ENCODE assay signal across 30 cellular contexts in the genomic region with DNA sequence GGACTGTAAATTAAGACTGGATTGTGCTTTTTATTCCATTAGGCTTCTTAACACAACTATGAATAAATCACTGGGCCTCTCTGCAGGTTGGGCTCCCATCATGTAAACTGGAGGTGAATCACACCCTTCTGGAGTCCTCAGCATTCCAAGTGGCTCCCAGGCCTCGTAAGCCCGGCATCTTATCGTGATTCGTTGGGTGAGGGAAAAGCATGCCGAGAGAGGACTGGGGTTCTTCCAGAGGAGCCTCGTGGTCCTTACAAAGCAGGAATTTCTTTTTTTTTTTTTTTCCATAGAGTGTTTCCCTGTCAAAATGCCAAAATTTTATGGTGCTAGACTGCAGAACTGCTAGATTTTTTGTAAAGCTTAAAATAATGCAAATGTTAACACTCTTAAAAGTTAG. TPM values are rescaled to one million over a fixed set of nuclear protein-coding genes. Genes with fewer than 3 reads are reported as not detected.
DNase-seq lines count a peak whose midpoint lies in the region; ATAC-seq, FAIRE-seq and TF ChIP-seq lines count a peak whose summit lies in the region.
"Had no signal": no experiment of that assay in that cellular context is flagged by ENCODE, and none has a peak within 500 bp of the region (broad histone marks: within the 10 kb centered on the region; RNA-seq: fewer than 3 reads in every experiment).

No MANE protein-coding gene starts in this region.

- H3K4me1 ChIP-seq in PC-3 (ENCODE audit: insufficient read depth, low read length), result no peaks in the 10 kb centered on the region; the same call in 1 of the 2 replicates
- peaks cover 19% of the 10 kb centered on the region for H3K4me1 ChIP-seq in endothelial cell of umbilical vein (ENCODE audit: control insufficient read depth, extremely low read depth, insufficient read depth, low read length)
- peaks cover 0 to 1% of the 10 kb centered on the region in 2 donors for H3K4me1 ChIP-seq in lung (ENCODE audit: control insufficient read depth in 2 of 2, insufficient read depth in 2 of 2, low read length in 2 of 2)
- H3K4me1 ChIP-seq: gastrocnemius medialis, HAP-1, thyroid gland had no signal

- no peak overlapping the region for H2AFZ ChIP-seq in PC-3 (ENCODE audit: low read length)
- H2AFZ ChIP-seq in endothelial cell of umbilical vein (ENCODE audit: low read depth, low read length), result no peak overlapping the region

- no peaks in the 10 kb centered on the region for H3K9me2 ChIP-seq in PC-3 (replicated peaks; ENCODE audit: low read length)

- H3K9me1 ChIP-seq in endothelial cell of umbilical vein (replicated peaks; ENCODE audit: control insufficient read depth, extremely low read depth, insufficient read depth, low read length), result no peaks in the 10 kb centered on the region

- no peaks in the 10 kb centered on the region for H4K20me1 ChIP-seq in PC-3 (ENCODE audit: low read length)
- H4K20me1 ChIP-seq in endothelial cell of umbilical vein (replicated peaks; ENCODE audit: control insufficient read depth, extremely low read depth, insufficient read depth, low read length), result no peaks in the 10 kb centered on the region
- H4K20me1 ChIP-seq: BLaER1 treated with 17β-estradiol and CSF1 and Interleukin-3, amounts not matched to agents 10 nM and 100 nM had no signal

- H3K36me3 ChIP-seq in PC-3 (ENCODE audit: low read depth, low read length) (no peaks in the 10 kb centered on the region; the same call in 1 of the 2 replicates), endothelial cell of umbilical vein (ENCODE audit: control insufficient read depth in 2 of 2, extremely low read depth in 1 of 2, insufficient read depth in 2 of 2, low read length in 2 of 2) (no peaks in the 10 kb centered on the region), lung (ENCODE audit: control insufficient read depth in 2 of 2, insufficient read depth in 2 of 2, low read length in 2 of 2) (peaks cover 8 to 18% of the 10 kb centered on the region in 2 donors)
- H3K36me3 ChIP-seq: cardiac muscle cell had no signal

- H3K4me2 ChIP-seq in PC-3 (ENCODE audit: low read length) (no peak overlapping the region), endothelial cell of umbilical vein (ENCODE audit: insufficient read depth, low read length) (peak overlapping the region; percentile 79)

- intact Hi-C loops in PC-3 (cut with micrococcal nuclease), result no loop called here
- intact Hi-C loops in endothelial cell of umbilical vein (cut with micrococcal nuclease), result loop anchor here (1.0 kb wide), 2 partner anchors 12 to 35 kb away; no protein-coding TSS in a partner anchor

- H3K27ac ChIP-seq in PC-3 (ENCODE audit: low read length) (no peak overlapping the region), endothelial cell of umbilical vein (ENCODE audit: insufficient read depth, low read depth, low read length) (peak overlapping the region; percentile 42), lung (ENCODE audit: low read depth in 1 of 2, low read length in 1 of 2) (no peak overlapping the region)
- H3K27ac ChIP-seq: BLaER1 treated with 17β-estradiol and CSF1 and Interleukin-3, amounts not matched to agents 10 nM and 100 nM; cardiac muscle cell; dorsolateral prefrontal cortex; epithelial cell of prostate; gastrocnemius medialis; thyroid gland had no signal

- H3K4me3 ChIP-seq in PC-3 (ENCODE audit: low read length) (no peak overlapping the region), endothelial cell of umbilical vein (replicated peaks in 1 of 3; ENCODE audit: insufficient read depth in 1 of 3, low read depth in 1 of 3, low read length in 3 of 3) (no peak overlapping the region), lung (no peak overlapping the region)
- H3K4me3 ChIP-seq: BLaER1 treated with 17β-estradiol and CSF1 and Interleukin-3, amounts not matched to agents 10 nM and 100 nM; cardiac muscle cell; dorsolateral prefrontal cortex; gastrocnemius medialis; HAP-1; thyroid gland had no signal

- POLR2A ChIA-PET in PC-3 (lab: Charles Lee; ENCODE audit: unreplicated experiment), result no interaction called here
- POLR2A ChIA-PET in endothelial cell of umbilical vein (lab: Charles Lee), result no interaction called here

- DNase-seq in EH (ENCODE audit: low read depth) (peak; percentile 22), PC-3 (no peak), endothelial cell of umbilical vein (ENCODE audit: low read depth, low spot score) (peak; percentile 36), lung (ENCODE audit: low spot score) (peak; percentile 74), NCI-H748 treated with DMSO at 0.1 percent for 48 hours (lab: John Stamatoyannopoulos, UW) (no peak), HT-29 (ENCODE audit: low spot score) (no peak), cerebellar nuclear complex (lab: John Stamatoyannopoulos, UW) (no peak)
- no peak for DNase-seq in stimulated activated CD4-positive, alpha-beta T cell treated with anti-CD3 and anti-CD28 coated beads, Interleukin-4, amount 100 ng/mL, for 1 hour
- DNase-seq: activated CD4-positive, alpha-beta T cell treated with anti-CD3 and anti-CD28 coated beads, Interleukin-2, amount 50 U/mL, for 4 hours; activated CD8-positive, alpha-beta memory T cell treated with anti-CD3 and anti-CD28 coated beads, Interleukin-2, amount 50 U/mL, for 48 hours; activated naive CD8-positive, alpha-beta T cell treated with anti-CD3 and anti-CD28 coated beads for 36 hours; Calu3; dorsolateral prefrontal cortex; gastrocnemius medialis; hypothalamus; KG1; NCI-H146; NCI-H2171; NCI-H69; nucleus accumbens; small intestine; stimulated activated naive CD4-positive, alpha-beta T cell; thyroid gland had no signal

- WGBS in lung, 2 donors, result 53 to 81% methylated on average over 6 of the region's 6 CpGs

- no peak for TF ChIP-seq POLR2A in endothelial cell of umbilical vein (IDR thresholded peaks at IDR 0.05; ENCODE audit: low read depth, low read length)

- FAIRE-seq in endothelial cell of umbilical vein (lab: Jason Lieb, UNC), result no peak
- FAIRE-seq: small intestine had no signal

- H3K9ac ChIP-seq in PC-3 (ENCODE audit: low read length) (no peak overlapping the region), endothelial cell of umbilical vein (replicated peaks; ENCODE audit: extremely low read depth, insufficient read depth, low read length) (no peak overlapping the region)
- H3K9ac ChIP-seq: BLaER1 treated with 17β-estradiol and CSF1 and Interleukin-3, amounts not matched to agents 10 nM and 100 nM had no signal

- 0 out of 2 replicates have a peak, but pooled peaks have one; percentile 27 for ATAC-seq in PC-3
- peak; percentile 75 for ATAC-seq in lung (ENCODE audit: insufficient read depth, low FRiP score)
- ATAC-seq: gastrocnemius medialis had no signal

- CTCF ChIA-PET in PC-3 (lab: Charles Lee), result interaction anchor here (0.7 kb wide), 1 partner anchor 110 kb away, joined by 10 read pairs; no protein-coding TSS in a partner anchor
- CTCF ChIA-PET in endothelial cell of umbilical vein (lab: Charles Lee), result interaction anchor here (0.7 to 2.4 kb wide), 5 partner anchors 17 to 362 kb away, joined by 3 to 11 read pairs (median 4); no protein-coding TSS in a partner anchor

- BruUV-seq in PC-3 (replicated peaks; lab: Mats Ljungman, UMichigan) (no TSS peak), endothelial cell of umbilical vein (replicated peaks; lab: Mats Ljungman, UMichigan) (no TSS peak)

- H3K79me2 ChIP-seq in PC-3 (ENCODE audit: low read length), result no peaks in the 10 kb centered on the region
- H3K79me2 ChIP-seq in endothelial cell of umbilical vein (ENCODE audit: control insufficient read depth, insufficient read depth, low read length), result no peaks in the 10 kb centered on the region

- TF ChIP-seq CTCF in PC-3 (conservative IDR thresholded peaks at IDR 0.05; ENCODE audit: low read depth, low read length) (no peak), endothelial cell of umbilical vein (IDR thresholded peaks at IDR 0.05; ENCODE audit: extremely low read depth in 1 of 2, insufficient read depth in 1 of 2, low read depth in 1 of 2, low read length in 2 of 2) (no peak), lung (IDR thresholded peaks at IDR 0.05; ENCODE audit: control extremely low read depth, extremely low read depth) (no peak)

- no peaks in the 10 kb centered on the region for H3F3A ChIP-seq in PC-3 (ENCODE audit: low read length, unreplicated experiment)

- dilution Hi-C loops in endothelial cell of umbilical vein (cut with MboI; ENCODE audit: extremely low pct_ligation_motif_present, low sequenced_read_pairs), result no loop called here

- H3K9me3 ChIP-seq in PC-3 (ENCODE audit: low read length) (no peaks in the 10 kb centered on the region), endothelial cell of umbilical vein (replicated peaks; ENCODE audit: control insufficient read depth, insufficient read depth, low read length) (no peaks in the 10 kb centered on the region), lung (ENCODE audit: control insufficient read depth in 2 of 2, insufficient read depth in 1 of 2, low read length in 1 of 2) (no peaks in the 10 kb centered on the region)
- H3K9me3 ChIP-seq: gastrocnemius medialis, HAP-1, thyroid gland had no signal

- H3K27me3 ChIP-seq in PC-3 (ENCODE audit: low read length) (no peaks in the 10 kb centered on the region), endothelial cell of umbilical vein (ENCODE audit: control insufficient read depth in 2 of 2, insufficient read depth in 2 of 2, low read length in 2 of 2) (no peaks in the 10 kb centered on the region), lung (ENCODE audit: control insufficient read depth, insufficient read depth) (no peaks in the 10 kb centered on the region)
- H3K27me3 ChIP-seq: BLaER1 treated with 17β-estradiol and CSF1 and Interleukin-3, amounts not matched to agents 10 nM and 100 nM; cardiac muscle cell; dorsolateral prefrontal cortex; gastrocnemius medialis; thyroid gland had no signal

RNA-seq across cellular contexts. Expression of a gene that starts 20.0 kb away (rescaled TPM):
- total RNA-seq in PC-3 (2014; rRNA removed) (not detected in 2 replicates), endothelial cell of umbilical vein (not detected in 2 replicates), lung (under 1 TPM in 1 of 2 donors, not detected in 1; 0.09 TPM)
- polyA plus RNA-seq in endothelial cell of umbilical vein (not detected in 2 replicates), lung (under 1 TPM; 0.11 to 0.49 TPM)
- not detected in 2 replicates for polyA plus RNA-seq in endothelial cell of umbilical vein (2011; cell fraction: cytosol; rRNA removed)
- not detected in 2 replicates for polyA plus RNA-seq in endothelial cell of umbilical vein (2011; cell fraction: nucleus; rRNA removed)
- 0.22 and 0.56 TPM in 2 replicates for polyA plus RNA-seq in endothelial cell of umbilical vein (2012)
- polyA minus RNA-seq in endothelial cell of umbilical vein, result not detected in 2 replicates
- polyA minus RNA-seq in endothelial cell of umbilical vein (2011; cell fraction: cytosol; rRNA and poly(A)+ RNA removed), result not detected
- not detected in 2 replicates for polyA minus RNA-seq in endothelial cell of umbilical vein (2011; cell fraction: nucleus; rRNA and poly(A)+ RNA removed)
- not detected in 2 replicates for total RNA-seq in HT-29 (2014; rRNA removed; shearing (Covaris generic))
- total RNA-seq: A673; activated naive CD8-positive, alpha-beta T cell treated with anti-CD3 and anti-CD28 coated beads for 36 hours; Calu3; cardiac muscle cell; dorsolateral prefrontal cortex; G401; gastrocnemius medialis; thyroid gland had no signal
- polyA plus RNA-seq: cardiac muscle cell had no signal

RNA-seq across cellular contexts. Expression of a gene that starts 22.2 kb away (rescaled TPM):
- total RNA-seq in PC-3 (2014; rRNA removed), result not detected in 2 replicates
- total RNA-seq in endothelial cell of umbilical vein, result not detected in 2 replicates
- polyA plus RNA-seq in endothelial cell of umbilical vein, result not detected in 2 replicates
- polyA plus RNA-seq in endothelial cell of umbilical vein (2011; cell fraction: cytosol; rRNA removed), result not detected in 2 replicates
- polyA plus RNA-seq in endothelial cell of umbilical vein (2011; cell fraction: nucleus; rRNA removed), result not detected in 2 replicates
- polyA plus RNA-seq in endothelial cell of umbilical vein (2012), result not detected in 2 replicates
- polyA minus RNA-seq in endothelial cell of umbilical vein, result not detected in 2 replicates
- not detected for polyA minus RNA-seq in endothelial cell of umbilical vein (2011; cell fraction: cytosol; rRNA and poly(A)+ RNA removed)
- polyA minus RNA-seq in endothelial cell of umbilical vein (2011; cell fraction: nucleus; rRNA and poly(A)+ RNA removed), result not detected in 2 replicates
- not detected for total RNA-seq in lung
- under 1 TPM in 1 of 2 donors, not detected in 1; 0.08 TPM for polyA plus RNA-seq in lung
- not detected in 2 replicates for total RNA-seq in HT-29 (2014; rRNA removed; shearing (Covaris generic))
- total RNA-seq: A673; activated naive CD8-positive, alpha-beta T cell treated with anti-CD3 and anti-CD28 coated beads for 36 hours; Calu3; cardiac muscle cell; G401; gastrocnemius medialis; thyroid gland had no signal
- polyA plus RNA-seq: cardiac muscle cell, keratinocyte, small intestine had no signal

Comparison
In these comparisons a context has a peak if more than half of its experiments do, and no peak if none do; other contexts are left out.
1. DNase-seq: peak in EH (single experiment), endothelial cell of umbilical vein (single experiment) and lung (single experiment); none in PC-3 (single experiment), NCI-H748 treated with DMSO at 0.1 percent for 48 hours (single experiment), HT-29 (single experiment), stimulated activated CD4-positive, alpha-beta T cell treated with anti-CD3 and anti-CD28 coated beads, Interleukin-4, amount 100 ng/mL, for 1 hour (single experiment) and cerebellar nuclear complex (0 of 2).